In genomic region chr3:115772951-115773350, GRCh38 we compare ENCODE assay signal across 24 cellular contexts.
"Had no signal": no experiment of that assay in that cellular context is flagged by ENCODE, and none has a peak within 500 bp of the region (broad histone marks: within the 10 kb centered on the region; RNA-seq: fewer than 3 reads in every experiment).

No MANE protein-coding gene starts in this region.

- DNase-seq: stimulated activated CD4-positive, alpha-beta T cell treated with anti-CD3 and anti-CD28 coated beads, Interleukin-2, amount 100 ng/mL, for 48 hours; stimulated activated CD4-positive, alpha-beta T cell treated with anti-CD3 and anti-CD28 coated beads, Interleukin-4, amount 100 ng/mL, for 1 hour; stimulated activated CD4-positive, alpha-beta T cell treated with anti-CD3 and anti-CD28 coated beads, Interleukin-4, amount 100 ng/mL, for 24 hours; stimulated activated CD4-positive, alpha-beta T cell treated with anti-CD3 and anti-CD28 coated beads, Interleukin-4, amount 100 ng/mL, for 4 hours; stimulated activated CD8-positive, alpha-beta memory T cell treated with anti-CD3 and anti-CD28 coated beads, Interleukin-4, amount 100 ng/mL, for 48 hours; stimulated activated naive B cell treated with anti-CD40 and anti-IgM and Interleukin-4, amounts not matched to agents 10 μg/mL and 1 μg/mL and 100 μg/mL, for 72 hours; stimulated activated naive CD4-positive, alpha-beta T cell; stimulated activated naive CD4-positive, alpha-beta T cell treated with Interleukin-2 at 50 U/mL for 16 hours; stimulated activated naive CD8-positive, alpha-beta T cell treated with anti-CD3 and anti-CD28 coated beads, Interleukin-15, amount 100 ng/mL, for 72 hours; stimulated activated naive CD8-positive, alpha-beta T cell treated with anti-CD3 and anti-CD28 coated beads, Interleukin-15, Interleukin-2, amounts not matched to agents 100 U/mL and 50 U/mL, for 24 hours; stomach; substantia nigra; testis; thyroid gland; tibial artery; transverse colon; trophoblast cell; upper lobe of left lung; upper lobe of right lung; uterus had no signal

- H3K4me1 ChIP-seq: stomach, suprapubic skin, testis, tibial artery, tibial nerve, transverse colon, upper lobe of left lung, upper lobe of right lung, uterus, vagina had no signal

- H3K9me3 ChIP-seq: stomach, suprapubic skin, testis, thoracic aorta, thyroid gland, tibial artery, tibial nerve, transverse colon, upper lobe of left lung, upper lobe of right lung, uterus, vagina had no signal

- H3K27ac ChIP-seq: stomach, suprapubic skin, testis, thoracic aorta, thyroid gland, tibial artery, tibial nerve, transverse colon, upper lobe of left lung, upper lobe of right lung, uterus, vagina had no signal

- H3K36me3 ChIP-seq: stomach, suprapubic skin, thoracic aorta, thyroid gland, tibial artery, tibial nerve, transverse colon, upper lobe of left lung, upper lobe of right lung, uterus, vagina had no signal

- H3K4me3 ChIP-seq: stomach, suprapubic skin, testis, thoracic aorta, thyroid gland, tibial artery, tibial nerve, transverse colon, upper lobe of left lung, upper lobe of right lung, uterus, vagina had no signal

- H3K27me3 ChIP-seq: stomach, suprapubic skin, testis, thyroid gland, tibial artery, tibial nerve, transverse colon, upper lobe of left lung, upper lobe of right lung, uterus, vagina had no signal
